Comparison of ENCODE assay signal across 1 cellular context in genomic region chr17:74190154-74190553, GRCh38.
TF ChIP-seq lines count a peak whose summit lies in the region.

No MANE protein-coding gene starts in this region.

TF ChIP-seq in K562, 482 proteins besides CTCF, POLR2A, EP300 and RAD21 (continued from another document):
- TF ChIP-seq CEBPZ (IDR thresholded peaks at IDR 0.05; ENCODE audit: borderline replicate concordance, low read depth, low read length) (no peak), BACH1 (tag; IDR thresholded peaks at IDR 0.05) (no peak), FOXP1 (CRISPR knock-in tag; IDR thresholded peaks at IDR 0.05) (no peak), ZNF551 (CRISPR knock-in tag; IDR thresholded peaks at IDR 0.05) (no peak), MTF1 (CRISPR knock-in tag; IDR thresholded peaks at IDR 0.05; ENCODE audit: borderline replicate concordance) (no peak), RAD51 (IDR thresholded peaks at IDR 0.05; ENCODE audit: borderline replicate concordance, low read depth) (peak; percentile 83), CBX8 (IDR thresholded peaks at IDR 0.05; ENCODE audit: borderline replicate concordance, extremely low read depth, low read depth, low read length, poor library complexity, severe bottlenecking) (no peak), SIX5 (IDR thresholded peaks at IDR 0.05; ENCODE audit: borderline replicate concordance in 1 of 2, insufficient read depth in 1 of 2, low read depth in 1 of 2, low read length in 2 of 2) (peak; percentile 65 to 73), TAF7 (tag; IDR thresholded peaks at IDR 0.05) (no peak), THAP12 (CRISPR knock-in tag; IDR thresholded peaks at IDR 0.05) (no peak), PHF20 (IDR thresholded peaks at IDR 0.05; ENCODE audit: partially characterized antibody) (no peak), ZNF143 (CRISPR knock-in tag; IDR thresholded peaks at IDR 0.05) (peak; percentile 82), ZNF224 (CRISPR knock-in tag; IDR thresholded peaks at IDR 0.05) (no peak), FOS (IDR thresholded peaks at IDR 0.05; ENCODE audit: extremely low read depth, insufficient read length) (peak; percentile 63), ATF6 (CRISPR knock-in tag; IDR thresholded peaks at IDR 0.05) (no peak), SRF (CRISPR knock-in tag; IDR thresholded peaks at IDR 0.05) (no peak), STAT6 (CRISPR knock-in tag; IDR thresholded peaks at IDR 0.05) (no peak), NFE2 (IDR thresholded peaks at IDR 0.05; ENCODE audit: low read depth) (no peak), ILK (tag; IDR thresholded peaks at IDR 0.05; ENCODE audit: borderline replicate concordance, low read depth) (no peak), USF1 (CRISPR knock-in tag; IDR thresholded peaks at IDR 0.05) (peak; percentile 86), KAT8 (IDR thresholded peaks at IDR 0.05; ENCODE audit: low read depth) (no peak), LEF1 (IDR thresholded peaks at IDR 0.05) (no peak), SUPT5H (IDR thresholded peaks at IDR 0.05) (no peak), CHD2 (IDR thresholded peaks at IDR 0.05; ENCODE audit: low read depth, low read length) (no peak), ZNF134 (CRISPR knock-in tag; conservative IDR thresholded peaks at IDR 0.05) (no peak), HDAC3 (IDR thresholded peaks at IDR 0.05; ENCODE audit: borderline replicate concordance, partially characterized antibody) (no peak)
